In the genomic region with DNA sequence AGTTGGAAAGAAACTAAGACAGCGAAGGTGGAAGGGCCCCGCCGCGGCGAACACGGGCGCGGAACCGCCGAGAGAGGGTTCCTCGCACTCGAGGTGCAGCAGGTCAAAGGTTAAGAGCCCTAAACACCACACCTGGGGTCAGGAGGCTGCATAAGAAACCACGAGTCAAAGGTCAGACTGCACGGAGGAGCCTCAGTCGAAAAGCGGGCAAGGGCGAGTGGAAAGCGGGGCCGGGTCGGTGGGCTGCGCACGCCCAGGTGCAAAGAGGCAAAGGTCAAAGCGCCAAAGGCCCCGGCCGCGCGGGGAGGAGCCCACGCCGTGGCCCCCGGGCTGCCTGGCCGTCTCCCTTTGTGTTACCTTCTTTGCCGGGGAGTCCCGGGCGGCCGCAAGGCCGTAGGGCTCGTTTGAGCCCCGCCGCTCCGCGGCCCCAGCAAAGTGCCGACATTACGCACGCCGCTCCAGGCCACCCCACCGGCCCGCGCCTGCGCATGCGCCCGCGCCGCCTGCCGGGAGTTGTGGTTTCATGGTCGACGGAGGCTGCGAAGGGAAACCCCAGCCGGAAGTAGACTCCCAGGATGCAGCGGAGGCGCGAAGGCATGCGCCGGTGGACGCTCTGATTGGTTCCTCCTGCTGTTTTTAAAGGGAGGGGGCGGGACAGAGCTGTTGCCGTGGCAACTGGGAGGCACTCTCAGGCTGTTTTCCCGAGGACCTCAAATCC, we compare ENCODE assay signal across 1 cellular context.
TF ChIP-seq lines count a peak whose summit lies in the region.

A gene (minus strand): TSS at position 470 of the 718 bp plus-strand sequence. CDS start 25 bp downstream, at position 445.

TF ChIP-seq in K562, 482 proteins besides CTCF, POLR2A, EP300 and RAD21 (continued from another document and continues in another):
- no peak for TF ChIP-seq HNRNPK (IDR thresholded peaks at IDR 0.05; ENCODE audit: low read depth, low read length, poor library complexity, severe bottlenecking)
- TF ChIP-seq CHCHD3 (CRISPR knock-in tag; IDR thresholded peaks at IDR 0.05): no peak
- no peak for TF ChIP-seq BDP1 (IDR thresholded peaks at IDR 0.05; ENCODE audit: insufficient read depth, insufficient read length)
- TF ChIP-seq KLF13 (tag; IDR thresholded peaks at IDR 0.05; ENCODE audit: borderline replicate concordance, low read depth): no peak
- no peak for TF ChIP-seq RFX5 (IDR thresholded peaks at IDR 0.05; ENCODE audit: low read depth, low read length)
- TF ChIP-seq TEAD1 (CRISPR knock-in tag; IDR thresholded peaks at IDR 0.05): no peak
- no peak for TF ChIP-seq POLR3G (IDR thresholded peaks at IDR 0.05; ENCODE audit: extremely low read depth, insufficient read length, insufficient replicate concordance)
- TF ChIP-seq, protein P1, sequence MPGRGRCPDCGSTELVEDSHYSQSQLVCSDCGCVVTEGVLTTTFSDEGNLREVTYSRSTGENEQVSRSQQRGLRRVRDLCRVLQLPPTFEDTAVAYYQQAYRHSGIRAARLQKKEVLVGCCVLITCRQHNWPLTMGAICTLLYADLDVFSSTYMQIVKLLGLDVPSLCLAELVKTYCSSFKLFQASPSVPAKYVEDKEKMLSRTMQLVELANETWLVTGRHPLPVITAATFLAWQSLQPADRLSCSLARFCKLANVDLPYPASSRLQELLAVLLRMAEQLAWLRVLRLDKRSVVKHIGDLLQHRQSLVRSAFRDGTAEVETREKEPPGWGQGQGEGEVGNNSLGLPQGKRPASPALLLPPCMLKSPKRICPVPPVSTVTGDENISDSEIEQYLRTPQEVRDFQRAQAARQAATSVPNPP (IDR thresholded peaks at IDR 0.05; ENCODE audit: borderline replicate concordance, insufficient read depth, insufficient read length): no peak
- no peak for TF ChIP-seq PRMT5 (CRISPR knock-in tag; IDR thresholded peaks at IDR 0.05)
- TF ChIP-seq MCM5 (IDR thresholded peaks at IDR 0.05; ENCODE audit: low read depth): no peak
- TF ChIP-seq ZNF197 (CRISPR knock-in tag; IDR thresholded peaks at IDR 0.05; ENCODE audit: low read depth): 0 out of 2 replicates have a peak, but pooled peaks have one; percentile 46
- peak; percentile 75 for TF ChIP-seq FOXK2 (conservative IDR thresholded peaks at IDR 0.05 in 1 of 2, IDR thresholded peaks at IDR 0.05 in 1 of 2; ENCODE audit: low read depth in 2 of 2)
- TF ChIP-seq, protein P2, sequence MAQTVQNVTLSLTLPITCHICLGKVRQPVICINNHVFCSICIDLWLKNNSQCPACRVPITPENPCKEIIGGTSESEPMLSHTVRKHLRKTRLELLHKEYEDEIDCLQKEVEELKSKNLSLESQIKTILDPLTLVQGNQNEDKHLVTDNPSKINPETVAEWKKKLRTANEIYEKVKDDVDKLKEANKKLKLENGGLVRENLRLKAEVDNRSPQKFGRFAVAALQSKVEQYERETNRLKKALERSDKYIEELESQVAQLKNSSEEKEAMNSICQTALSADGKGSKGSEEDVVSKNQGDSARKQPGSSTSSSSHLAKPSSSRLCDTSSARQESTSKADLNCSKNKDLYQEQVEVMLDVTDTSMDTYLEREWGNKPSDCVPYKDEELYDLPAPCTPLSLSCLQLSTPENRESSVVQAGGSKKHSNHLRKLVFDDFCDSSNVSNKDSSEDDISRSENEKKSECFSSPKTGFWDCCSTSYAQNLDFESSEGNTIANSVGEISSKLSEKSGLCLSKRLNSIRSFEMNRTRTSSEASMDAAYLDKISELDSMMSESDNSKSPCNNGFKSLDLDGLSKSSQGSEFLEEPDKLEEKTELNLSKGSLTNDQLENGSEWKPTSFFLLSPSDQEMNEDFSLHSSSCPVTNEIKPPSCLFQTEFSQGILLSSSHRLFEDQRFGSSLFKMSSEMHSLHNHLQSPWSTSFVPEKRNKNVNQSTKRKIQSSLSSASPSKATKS (CRISPR knock-in tag; IDR thresholded peaks at IDR 0.05): no peak
- TF ChIP-seq, protein P3, sequence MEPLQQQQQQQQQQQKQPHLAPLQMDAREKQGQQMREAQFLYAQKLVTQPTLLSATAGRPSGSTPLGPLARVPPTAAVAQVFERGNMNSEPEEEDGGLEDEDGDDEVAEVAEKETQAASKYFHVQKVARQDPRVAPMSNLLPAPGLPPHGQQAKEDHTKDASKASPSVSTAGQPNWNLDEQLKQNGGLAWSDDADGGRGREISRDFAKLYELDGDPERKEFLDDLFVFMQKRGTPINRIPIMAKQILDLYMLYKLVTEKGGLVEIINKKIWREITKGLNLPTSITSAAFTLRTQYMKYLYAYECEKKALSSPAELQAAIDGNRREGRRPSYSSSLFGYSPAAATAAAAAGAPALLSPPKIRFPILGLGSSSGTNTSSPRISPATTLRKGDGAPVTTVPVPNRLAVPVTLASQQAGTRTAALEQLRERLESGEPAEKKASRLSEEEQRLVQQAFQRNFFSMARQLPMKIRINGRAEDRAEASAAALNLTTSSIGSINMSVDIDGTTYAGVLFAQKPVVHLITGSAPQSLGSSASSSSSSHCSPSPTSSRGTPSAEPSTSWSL (CRISPR knock-in tag; IDR thresholded peaks at IDR 0.05; ENCODE audit: borderline replicate concordance): no peak
- no peak for TF ChIP-seq PURB (CRISPR knock-in tag; IDR thresholded peaks at IDR 0.05; ENCODE audit: low read depth)
- no peak for TF ChIP-seq ZNF695 (CRISPR knock-in tag; IDR thresholded peaks at IDR 0.05)
- TF ChIP-seq ZNF143 (CRISPR knock-in tag; IDR thresholded peaks at IDR 0.05): peak; percentile 82
- TF ChIP-seq, protein P4, sequence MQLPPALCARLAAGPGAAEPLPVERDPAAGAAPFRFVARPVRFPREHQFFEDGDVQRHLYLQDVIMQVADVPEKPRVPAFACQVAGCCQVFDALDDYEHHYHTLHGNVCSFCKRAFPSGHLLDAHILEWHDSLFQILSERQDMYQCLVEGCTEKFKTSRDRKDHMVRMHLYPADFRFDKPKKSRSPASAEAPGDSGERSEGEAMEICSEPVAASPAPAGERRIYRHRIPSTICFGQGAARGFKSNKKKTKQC (CRISPR knock-in tag; IDR thresholded peaks at IDR 0.05): no peak
- no peak for TF ChIP-seq HMG20A (CRISPR knock-in tag; conservative IDR thresholded peaks at IDR 0.05)
- TF ChIP-seq RBM34 (IDR thresholded peaks at IDR 0.05; ENCODE audit: borderline replicate concordance, insufficient read depth, low read length): no peak
- no peak for TF ChIP-seq NBN (IDR thresholded peaks at IDR 0.05; ENCODE audit: low read depth)
- TF ChIP-seq, protein P5, sequence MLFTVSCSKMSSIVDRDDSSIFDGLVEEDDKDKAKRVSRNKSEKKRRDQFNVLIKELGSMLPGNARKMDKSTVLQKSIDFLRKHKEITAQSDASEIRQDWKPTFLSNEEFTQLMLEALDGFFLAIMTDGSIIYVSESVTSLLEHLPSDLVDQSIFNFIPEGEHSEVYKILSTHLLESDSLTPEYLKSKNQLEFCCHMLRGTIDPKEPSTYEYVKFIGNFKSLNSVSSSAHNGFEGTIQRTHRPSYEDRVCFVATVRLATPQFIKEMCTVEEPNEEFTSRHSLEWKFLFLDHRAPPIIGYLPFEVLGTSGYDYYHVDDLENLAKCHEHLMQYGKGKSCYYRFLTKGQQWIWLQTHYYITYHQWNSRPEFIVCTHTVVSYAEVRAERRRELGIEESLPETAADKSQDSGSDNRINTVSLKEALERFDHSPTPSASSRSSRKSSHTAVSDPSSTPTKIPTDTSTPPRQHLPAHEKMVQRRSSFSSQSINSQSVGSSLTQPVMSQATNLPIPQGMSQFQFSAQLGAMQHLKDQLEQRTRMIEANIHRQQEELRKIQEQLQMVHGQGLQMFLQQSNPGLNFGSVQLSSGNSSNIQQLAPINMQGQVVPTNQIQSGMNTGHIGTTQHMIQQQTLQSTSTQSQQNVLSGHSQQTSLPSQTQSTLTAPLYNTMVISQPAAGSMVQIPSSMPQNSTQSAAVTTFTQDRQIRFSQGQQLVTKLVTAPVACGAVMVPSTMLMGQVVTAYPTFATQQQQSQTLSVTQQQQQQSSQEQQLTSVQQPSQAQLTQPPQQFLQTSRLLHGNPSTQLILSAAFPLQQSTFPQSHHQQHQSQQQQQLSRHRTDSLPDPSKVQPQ (CRISPR knock-in tag; IDR thresholded peaks at IDR 0.05; ENCODE audit: borderline replicate concordance): no peak
- TF ChIP-seq PYGO2 (tag; IDR thresholded peaks at IDR 0.05): 0 out of 2 replicates have a peak, but pooled peaks have one; percentile 25
- TF ChIP-seq TRIM24 (IDR thresholded peaks at IDR 0.05): no peak
- TF ChIP-seq CSDE1 (IDR thresholded peaks at IDR 0.05): peak in 1 of 2 experiments; percentile 95; a peak in 2 of 4 replicates
- TF ChIP-seq PTBP1 (IDR thresholded peaks at IDR 0.05; ENCODE audit: low read depth, low read length): no peak
- no peak for TF ChIP-seq TAL1 (IDR thresholded peaks at IDR 0.05)
- TF ChIP-seq ZNF57 (CRISPR knock-in tag; IDR thresholded peaks at IDR 0.05): no peak
- no peak for TF ChIP-seq KAT8 (IDR thresholded peaks at IDR 0.05; ENCODE audit: low read depth)
- TF ChIP-seq ZNF41 (CRISPR knock-in tag; conservative IDR thresholded peaks at IDR 0.05): no peak
- no peak for TF ChIP-seq NFIC (IDR thresholded peaks at IDR 0.05)
- TF ChIP-seq, protein P6, sequence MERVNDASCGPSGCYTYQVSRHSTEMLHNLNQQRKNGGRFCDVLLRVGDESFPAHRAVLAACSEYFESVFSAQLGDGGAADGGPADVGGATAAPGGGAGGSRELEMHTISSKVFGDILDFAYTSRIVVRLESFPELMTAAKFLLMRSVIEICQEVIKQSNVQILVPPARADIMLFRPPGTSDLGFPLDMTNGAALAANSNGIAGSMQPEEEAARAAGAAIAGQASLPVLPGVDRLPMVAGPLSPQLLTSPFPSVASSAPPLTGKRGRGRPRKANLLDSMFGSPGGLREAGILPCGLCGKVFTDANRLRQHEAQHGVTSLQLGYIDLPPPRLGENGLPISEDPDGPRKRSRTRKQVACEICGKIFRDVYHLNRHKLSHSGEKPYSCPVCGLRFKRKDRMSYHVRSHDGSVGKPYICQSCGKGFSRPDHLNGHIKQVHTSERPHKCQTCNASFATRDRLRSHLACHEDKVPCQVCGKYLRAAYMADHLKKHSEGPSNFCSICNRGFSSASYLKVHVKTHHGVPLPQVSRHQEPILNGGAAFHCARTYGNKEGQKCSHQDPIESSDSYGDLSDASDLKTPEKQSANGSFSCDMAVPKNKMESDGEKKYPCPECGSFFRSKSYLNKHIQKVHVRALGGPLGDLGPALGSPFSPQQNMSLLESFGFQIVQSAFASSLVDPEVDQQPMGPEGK (CRISPR knock-in tag; IDR thresholded peaks at IDR 0.05; ENCODE audit: borderline replicate concordance): no peak
- TF ChIP-seq ZNF311 (CRISPR knock-in tag; IDR thresholded peaks at IDR 0.05): no peak
- no peak; the same call in 1 of the 2 replicates for TF ChIP-seq GTF2E2 (tag; IDR thresholded peaks at IDR 0.05)
- no peak for TF ChIP-seq BRD4 (IDR thresholded peaks at IDR 0.05)
- TF ChIP-seq TCFL5 (CRISPR knock-in tag; conservative IDR thresholded peaks at IDR 0.05): no peak
- TF ChIP-seq, protein P7, sequence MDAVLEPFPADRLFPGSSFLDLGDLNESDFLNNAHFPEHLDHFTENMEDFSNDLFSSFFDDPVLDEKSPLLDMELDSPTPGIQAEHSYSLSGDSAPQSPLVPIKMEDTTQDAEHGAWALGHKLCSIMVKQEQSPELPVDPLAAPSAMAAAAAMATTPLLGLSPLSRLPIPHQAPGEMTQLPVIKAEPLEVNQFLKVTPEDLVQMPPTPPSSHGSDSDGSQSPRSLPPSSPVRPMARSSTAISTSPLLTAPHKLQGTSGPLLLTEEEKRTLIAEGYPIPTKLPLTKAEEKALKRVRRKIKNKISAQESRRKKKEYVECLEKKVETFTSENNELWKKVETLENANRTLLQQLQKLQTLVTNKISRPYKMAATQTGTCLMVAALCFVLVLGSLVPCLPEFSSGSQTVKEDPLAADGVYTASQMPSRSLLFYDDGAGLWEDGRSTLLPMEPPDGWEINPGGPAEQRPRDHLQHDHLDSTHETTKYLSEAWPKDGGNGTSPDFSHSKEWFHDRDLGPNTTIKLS (IDR thresholded peaks at IDR 0.05; ENCODE audit: borderline replicate concordance, low read depth): peak; percentile 65; the same call in 1 of the 2 replicates
- TF ChIP-seq, protein P8, sequence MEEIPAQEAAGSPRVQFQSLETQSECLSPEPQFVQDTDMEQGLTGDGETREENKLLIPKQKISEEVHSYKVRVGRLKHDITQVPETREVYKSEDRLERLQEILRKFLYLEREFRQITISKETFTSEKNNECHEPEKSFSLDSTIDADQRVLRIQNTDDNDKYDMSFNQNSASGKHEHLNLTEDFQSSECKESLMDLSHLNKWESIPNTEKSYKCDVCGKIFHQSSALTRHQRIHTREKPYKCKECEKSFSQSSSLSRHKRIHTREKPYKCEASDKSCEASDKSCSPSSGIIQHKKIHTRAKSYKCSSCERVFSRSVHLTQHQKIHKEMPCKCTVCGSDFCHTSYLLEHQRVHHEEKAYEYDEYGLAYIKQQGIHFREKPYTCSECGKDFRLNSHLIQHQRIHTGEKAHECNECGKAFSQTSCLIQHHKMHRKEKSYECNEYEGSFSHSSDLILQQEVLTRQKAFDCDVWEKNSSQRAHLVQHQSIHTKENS (CRISPR knock-in tag; IDR thresholded peaks at IDR 0.05): no peak
- TF ChIP-seq KDM4B (IDR thresholded peaks at IDR 0.05; ENCODE audit: borderline replicate concordance in 2 of 2, low read depth in 1 of 2): 0 out of 4 replicates have a peak, but pooled peaks of 1 of the 2 experiments have one; percentile 62
- TF ChIP-seq, protein P9, sequence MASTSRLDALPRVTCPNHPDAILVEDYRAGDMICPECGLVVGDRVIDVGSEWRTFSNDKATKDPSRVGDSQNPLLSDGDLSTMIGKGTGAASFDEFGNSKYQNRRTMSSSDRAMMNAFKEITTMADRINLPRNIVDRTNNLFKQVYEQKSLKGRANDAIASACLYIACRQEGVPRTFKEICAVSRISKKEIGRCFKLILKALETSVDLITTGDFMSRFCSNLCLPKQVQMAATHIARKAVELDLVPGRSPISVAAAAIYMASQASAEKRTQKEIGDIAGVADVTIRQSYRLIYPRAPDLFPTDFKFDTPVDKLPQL (IDR thresholded peaks at IDR 0.05; ENCODE audit: extremely low read depth, insufficient read length): no peak
- TF ChIP-seq HDAC2 (IDR thresholded peaks at IDR 0.05): no peak
- no peak for TF ChIP-seq MYNN (IDR thresholded peaks at IDR 0.05)
- TF ChIP-seq MYNN (CRISPR knock-in tag; IDR thresholded peaks at IDR 0.05): no peak
- peak; percentile 59 for TF ChIP-seq EGR1 (conservative IDR thresholded peaks at IDR 0.05)
- no peak for TF ChIP-seq BRCA1 (IDR thresholded peaks at IDR 0.05)
- no peak for TF ChIP-seq BRCA1 (CRISPR knock-in tag; IDR thresholded peaks at IDR 0.05)
- TF ChIP-seq, protein P10, sequence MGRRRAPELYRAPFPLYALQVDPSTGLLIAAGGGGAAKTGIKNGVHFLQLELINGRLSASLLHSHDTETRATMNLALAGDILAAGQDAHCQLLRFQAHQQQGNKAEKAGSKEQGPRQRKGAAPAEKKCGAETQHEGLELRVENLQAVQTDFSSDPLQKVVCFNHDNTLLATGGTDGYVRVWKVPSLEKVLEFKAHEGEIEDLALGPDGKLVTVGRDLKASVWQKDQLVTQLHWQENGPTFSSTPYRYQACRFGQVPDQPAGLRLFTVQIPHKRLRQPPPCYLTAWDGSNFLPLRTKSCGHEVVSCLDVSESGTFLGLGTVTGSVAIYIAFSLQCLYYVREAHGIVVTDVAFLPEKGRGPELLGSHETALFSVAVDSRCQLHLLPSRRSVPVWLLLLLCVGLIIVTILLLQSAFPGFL (CRISPR knock-in tag; IDR thresholded peaks at IDR 0.05): no peak
- TF ChIP-seq BCOR (IDR thresholded peaks at IDR 0.05): no peak
